ENCODE assay signal across 19 cellular contexts in the genomic region with DNA sequence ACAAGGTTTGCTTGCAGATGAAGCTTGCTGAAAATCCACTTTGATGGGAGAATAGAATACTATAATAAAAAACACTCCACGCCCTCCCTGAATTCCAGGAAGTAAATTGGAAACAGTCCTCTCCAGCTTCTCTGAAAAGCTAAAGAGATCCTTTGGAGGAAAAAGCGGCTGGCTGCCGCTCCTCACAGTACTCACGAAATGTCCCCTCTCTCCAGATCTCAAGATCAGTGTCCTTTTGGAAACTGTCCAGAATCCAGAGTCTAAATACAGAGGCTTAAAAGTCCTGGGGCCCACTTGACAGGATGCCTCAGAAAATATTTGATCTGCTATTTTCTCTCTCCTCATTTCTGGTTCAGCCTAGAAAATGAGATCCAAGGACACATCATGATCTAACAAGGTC. TPM values are rescaled to one million over a fixed set of nuclear protein-coding genes. Genes with fewer than 3 reads are reported as not detected.
DNase-seq lines count a peak whose midpoint lies in the region; ATAC-seq and TF ChIP-seq lines count a peak whose summit lies in the region.
"Had no signal": no experiment of that assay in that cellular context is flagged by ENCODE, and none has a peak within 500 bp of the region (broad histone marks: within the 10 kb centered on the region; RNA-seq: fewer than 3 reads in every experiment).

No MANE protein-coding gene starts in this region.

- 16 to 60% methylated on average over 4 of the region's 4 CpGs for WGBS in sigmoid colon, 2 donors

- no peaks in the 10 kb centered on the region for H3K9me3 Mint-ChIP-seq in activated naive CD8-positive, alpha-beta T cell treated with anti-CD3 and anti-CD28 coated beads, Interleukin-2, amount 50 U/mL, for 24 hours
- H3K9me3 Mint-ChIP-seq: CD8-positive, alpha-beta memory T cell; IgD-negative memory B cell; naive B cell; stimulated activated effector memory CD8-positive, alpha-beta T cell treated with anti-CD3 and anti-CD28 coated beads, Interleukin-12 subunit alpha, Interleukin-12 subunit beta, amount 100 ng/mL, for 72 hours had no signal

- H3K4me3 ChIP-seq in AG10803 (ENCODE audit: low read length) (no peak overlapping the region), coronary artery (no peak overlapping the region), sigmoid colon (no peak overlapping the region)
- H3K4me3 ChIP-seq: right lobe of liver had no signal

- H3K4me3 Mint-ChIP-seq in activated naive CD8-positive, alpha-beta T cell treated with anti-CD3 and anti-CD28 coated beads, Interleukin-2, amount 50 U/mL, for 24 hours: no peak overlapping the region
- H3K4me3 Mint-ChIP-seq: CD8-positive, alpha-beta memory T cell; IgD-negative memory B cell; naive B cell; stimulated activated effector memory CD8-positive, alpha-beta T cell treated with anti-CD3 and anti-CD28 coated beads, Interleukin-12 subunit alpha, Interleukin-12 subunit beta, amount 100 ng/mL, for 72 hours had no signal

- no peak for TF ChIP-seq EP300 in sigmoid colon (IDR thresholded peaks at IDR 0.05)

- H3K27ac Mint-ChIP-seq in activated naive CD8-positive, alpha-beta T cell treated with anti-CD3 and anti-CD28 coated beads, Interleukin-2, amount 50 U/mL, for 24 hours: no peak overlapping the region
- H3K27ac Mint-ChIP-seq: CD8-positive, alpha-beta memory T cell; IgD-negative memory B cell; stimulated activated effector memory CD8-positive, alpha-beta T cell treated with anti-CD3 and anti-CD28 coated beads, Interleukin-12 subunit alpha, Interleukin-12 subunit beta, amount 100 ng/mL, for 72 hours had no signal

- H3K9me3 ChIP-seq in sigmoid colon: no peaks in the 10 kb centered on the region
- H3K9me3 ChIP-seq: right lobe of liver had no signal

- no peak for TF ChIP-seq POLR2A in sigmoid colon (IDR thresholded peaks at IDR 0.05)

- H3K27ac ChIP-seq in coronary artery (peak overlapping the region; percentile 55 to 78), sigmoid colon (peak overlapping the region in 3 of 4 donors; percentile 18 to 58 (median 35))
- H3K27ac ChIP-seq: right lobe of liver had no signal

- TF ChIP-seq CTCF in AG10803 (conservative IDR thresholded peaks at IDR 0.05; ENCODE audit: low read length) (no peak), coronary artery (IDR thresholded peaks at IDR 0.05) (no peak), sigmoid colon (IDR thresholded peaks at IDR 0.05) (no peak)

- H3K27me3 Mint-ChIP-seq in activated naive CD8-positive, alpha-beta T cell treated with anti-CD3 and anti-CD28 coated beads, Interleukin-2, amount 50 U/mL, for 24 hours: peaks cover 19% of the 10 kb centered on the region

- H3K4me1 ChIP-seq in sigmoid colon: peaks cover 0 to 9% (median 4%) of the 10 kb centered on the region in 4 donors
- H3K4me1 ChIP-seq: right lobe of liver had no signal

- H3K27me3 ChIP-seq in sigmoid colon: no peaks in the 10 kb centered on the region
- H3K27me3 ChIP-seq: right lobe of liver had no signal

- no peaks in the 10 kb centered on the region for H3K36me3 ChIP-seq in sigmoid colon
- H3K36me3 ChIP-seq: right lobe of liver had no signal

- DNase-seq in AG10803 (ENCODE audit: low read depth) (peak; percentile 17), coronary artery (ENCODE audit: low spot score) (peak; percentile 35), left colon (no peak), sigmoid colon (no peak), cerebellar nuclear complex (lab: John Stamatoyannopoulos, UW) (no peak), amniotic stem cell (lab: John Stamatoyannopoulos, UW) (no peak), T-helper 2 cell (no peak)
- DNase-seq in activated naive CD8-positive, alpha-beta T cell treated with anti-CD3 and anti-CD28 coated beads, Interleukin-2, amount 50 U/mL, for 24 hours: no peak
- DNase-seq: ACHN; activated effector memory CD4-positive, alpha-beta T cell treated with anti-CD3 and anti-CD28 coated beads, Interleukin-2, amount 50 U/mL, for 16 hours; CD8-positive, alpha-beta memory T cell; naive B cell; NCI-H1092 treated with DMSO at 0.1 percent for 48 hours; OCI-M1; right lobe of liver had no signal

- no peaks in the 10 kb centered on the region for H3K36me3 Mint-ChIP-seq in activated naive CD8-positive, alpha-beta T cell treated with anti-CD3 and anti-CD28 coated beads, Interleukin-2, amount 50 U/mL, for 24 hours (ENCODE audit: low read depth)
- H3K36me3 Mint-ChIP-seq: IgD-negative memory B cell; naive B cell; stimulated activated effector memory CD8-positive, alpha-beta T cell treated with anti-CD3 and anti-CD28 coated beads, Interleukin-12 subunit alpha, Interleukin-12 subunit beta, amount 100 ng/mL, for 72 hours had no signal

- ATAC-seq in left colon: peak; percentile 46
- ATAC-seq in activated naive CD8-positive, alpha-beta T cell treated with anti-CD3 and anti-CD28 coated beads, Interleukin-2, amount 50 U/mL, for 24 hours: no peak
- ATAC-seq: right lobe of liver; stimulated activated effector memory CD8-positive, alpha-beta T cell treated with anti-CD3 and anti-CD28 coated beads, Interleukin-12 subunit alpha, Interleukin-12 subunit beta, amount 100 ng/mL, for 72 hours had no signal

- H3K4me1 Mint-ChIP-seq in activated naive CD8-positive, alpha-beta T cell treated with anti-CD3 and anti-CD28 coated beads, Interleukin-2, amount 50 U/mL, for 24 hours: no peaks in the 10 kb centered on the region
- H3K4me1 Mint-ChIP-seq: CD8-positive, alpha-beta memory T cell; IgD-negative memory B cell; naive B cell; stimulated activated effector memory CD8-positive, alpha-beta T cell treated with anti-CD3 and anti-CD28 coated beads, Interleukin-12 subunit alpha, Interleukin-12 subunit beta, amount 100 ng/mL, for 72 hours had no signal

- intact Hi-C loops in left colon (cut with DNase I, micrococcal nuclease): no loop called here
- intact Hi-C loops in sigmoid colon (cut with DNase I): no loop called here

RNA-seq across cellular contexts. Expression of a gene that starts 7.3 kb away (rescaled TPM):
- total RNA-seq in left colon (under 1 TPM; 0.56 to 0.73 TPM), sigmoid colon (1 to 10 TPM in 3 of 4 donors, under 1 TPM in 1; 0.95 to 2.5 (median 1.5) TPM)
- under 1 TPM in 1 of 3 donors, not detected in 2; 0.85 TPM for polyA plus RNA-seq in sigmoid colon
- total RNA-seq: activated CD8-positive, alpha-beta memory T cell treated with anti-CD3 and anti-CD28 coated beads for 36 hours; bronchial epithelial cell; CD8-positive, alpha-beta memory T cell had no signal
- polyA plus RNA-seq: CD8-positive, alpha-beta memory T cell; IgD-negative memory B cell had no signal

RNA-seq across cellular contexts. Expression of a gene that starts 36.7 kb away (rescaled TPM):
- total RNA-seq in left colon (1 to 10 TPM; 1.3 to 1.8 TPM), sigmoid colon (10 to 100 TPM in 1 of 4 donors, 1 to 10 TPM in 3; 4.3 to 12.3 (median 8.1) TPM)
- 1 to 10 TPM in 2 of 3 donors, under 1 TPM in 1; 0.92 to 1.4 (median 1.2) TPM for polyA plus RNA-seq in sigmoid colon

RNA-seq across cellular contexts. Expression of a gene that starts 50.8 kb away (rescaled TPM):
- total RNA-seq in left colon: 10 to 100 TPM; 19.0 to 27.7 TPM
- 1 to 10 TPM in 2 of 4 donors, under 1 TPM in 2; 0.16 to 5.3 (median 1.4) TPM for total RNA-seq in sigmoid colon
- polyA plus RNA-seq in sigmoid colon: 10 to 100 TPM in 2 of 3 donors, 1 to 10 TPM in 1; 4.7 to 18.7 (median 10.8) TPM
- total RNA-seq: CD8-positive, alpha-beta memory T cell had no signal
- polyA plus RNA-seq: CD8-positive, alpha-beta memory T cell; IgD-negative memory B cell had no signal

RNA-seq across cellular contexts. Expression of a gene that starts 55.8 kb away (rescaled TPM):
- total RNA-seq in left colon: 10 to 100 TPM; 35.5 to 50.7 TPM
- 10 to 100 TPM; 22.4 to 80.3 (median 65.6) TPM for total RNA-seq in sigmoid colon
- 10 to 100 TPM; 27.8 to 44.4 (median 37.9) TPM for polyA plus RNA-seq in sigmoid colon

RNA-seq across cellular contexts. Expression of a gene that starts 58.5 kb away (rescaled TPM):
- total RNA-seq in left colon: 10 to 100 TPM in 1 of 2 donors, 1 to 10 TPM in 1; 6.8 to 30.8 TPM
- total RNA-seq in sigmoid colon: 10 to 100 TPM in 1 of 4 donors, 1 to 10 TPM in 3; 1.8 to 11.9 (median 4.7) TPM
- 10 to 100 TPM; 15.0 to 93.8 (median 30.7) TPM for polyA plus RNA-seq in sigmoid colon

Comparison
In these comparisons a context has a peak if more than half of its experiments do, and no peak if none do; other contexts are left out.
1. DNase-seq: peak in AG10803 (single experiment) and coronary artery (single experiment); none in left colon (0 of 2), sigmoid colon (single experiment), activated naive CD8-positive, alpha-beta T cell treated with anti-CD3 and anti-CD28 coated beads, Interleukin-2, amount 50 U/mL, for 24 hours (single experiment), cerebellar nuclear complex (0 of 2), amniotic stem cell (single experiment) and T-helper 2 cell (0 of 5).